In genomic region chr1:21438913-21439312, GRCh38 we compare ENCODE assay signal across 1 cellular context.
A peak's percentile ranks its signal among the peaks of the same experiment; 100 is the strongest.
TF ChIP-seq lines count a peak whose summit lies in the region.

No MANE protein-coding gene starts in this region.

TF ChIP-seq in K562, 482 proteins besides CTCF, POLR2A, EP300 and RAD21:
- TF ChIP-seq USF1 (CRISPR knock-in tag; IDR thresholded peaks at IDR 0.05) = peak; percentile 43; the same call in 1 of the 2 replicates
- peak; percentile 51; the same call in 1 of the 2 replicates for TF ChIP-seq BHLHE40 (IDR thresholded peaks at IDR 0.05; ENCODE audit: low read length)
- 0 out of 4 replicates have a peak, but pooled peaks of 1 of the 2 experiments have one; percentile 13 for TF ChIP-seq MNT (conservative IDR thresholded peaks at IDR 0.05)
- peak; percentile 38; the same call in 1 of the 2 replicates for TF ChIP-seq MAX (CRISPR knock-in tag; IDR thresholded peaks at IDR 0.05)
